Comparison of ENCODE assay signal across 9 cellular contexts in the genomic region with DNA sequence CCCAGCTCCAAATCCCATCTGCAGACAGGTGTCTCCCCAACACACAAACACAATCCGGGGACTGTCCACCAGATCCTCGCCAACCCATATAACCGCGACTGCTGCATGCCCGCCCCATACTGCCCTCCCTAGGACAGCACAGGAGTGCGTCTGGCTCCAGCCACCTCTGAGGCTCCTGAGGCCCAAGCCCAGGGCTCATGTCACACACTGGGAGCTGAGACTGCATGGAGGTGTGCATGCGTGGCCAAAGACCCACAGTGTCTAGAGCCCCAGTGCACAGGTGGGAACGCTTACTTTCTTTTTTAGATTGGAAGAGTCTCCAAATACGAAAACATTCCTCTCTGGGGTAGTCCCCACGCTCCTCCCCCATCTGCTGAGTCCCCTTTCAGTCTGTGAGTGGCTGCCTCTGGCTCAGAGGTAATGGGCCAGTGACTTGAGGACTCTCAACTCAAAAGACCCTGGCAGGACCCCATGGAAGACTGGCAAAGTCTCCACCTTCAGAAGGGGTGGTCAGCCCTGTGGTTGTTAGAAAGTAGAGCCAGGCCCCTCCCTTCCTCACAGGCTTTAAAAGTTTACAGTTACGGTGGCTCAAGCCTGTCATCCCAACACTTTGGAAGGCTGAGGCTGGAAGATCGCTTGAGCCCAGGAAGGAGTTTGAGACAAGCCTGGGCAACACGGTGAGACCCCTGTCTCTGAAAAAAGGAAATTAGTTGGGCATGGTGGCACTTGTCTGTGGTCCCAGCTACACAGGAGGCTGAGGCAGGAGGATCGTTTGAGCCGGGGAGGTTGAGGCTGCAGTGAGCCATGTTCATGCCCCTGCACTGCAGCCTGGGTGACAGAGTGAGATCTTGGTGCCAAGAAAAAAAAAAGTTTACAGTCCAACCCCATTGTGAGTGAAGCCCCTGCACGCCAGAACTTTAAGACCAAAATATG. TPM values are rescaled to one million over a fixed set of nuclear protein-coding genes. Genes with fewer than 3 reads are reported as not detected.
DNase-seq lines count a peak whose midpoint lies in the region; ATAC-seq lines count a peak whose summit lies in the region.
"Had no signal": no experiment of that assay in that cellular context is flagged by ENCODE, and none has a peak within 500 bp of the region (broad histone marks: within the 10 kb centered on the region; RNA-seq: fewer than 3 reads in every experiment).

No MANE protein-coding gene starts in this region.

- H3K27ac ChIP-seq in substantia nigra (ENCODE audit: low read depth, low read length, poor library complexity, severe bottlenecking), result peak overlapping the region; percentile 100

- POLR2A ChIA-PET in activated CD4-positive, alpha-beta T cell treated with anti-CD3 and anti-CD28 coated beads for 36 hours (lab: Charles Lee), result interaction anchor here (0.8 kb wide), 2 partner anchors 165 to 279 kb away, joined by 3 read pairs; a partner anchor contains a TSS

- intact Hi-C loops in activated CD4-positive, alpha-beta T cell treated with anti-CD3 and anti-CD28 coated beads for 36 hours (cut with DNase I, micrococcal nuclease), result loop anchor here (5.0 to 10.0 kb wide), 5 partner anchors 167 to 1543 kb away; a partner anchor contains a TSS
- intact Hi-C loops in activated T-helper 2 cell treated with anti-CD3 and anti-CD28 coated beads, Interferon-gamma antibody, Interleukin-2, Interleukin-4, amounts not matched to agents 10 μg/mL and 5 μg/mL and 100 μg/mL, durations not matched to agents 14 hours and 24 hours and 36 hours (cut with micrococcal nuclease), result loop anchor here (5.0 kb wide), 1 partner anchor 167 kb away; a partner anchor contains a TSS

- H3K27me3 Mint-ChIP-seq in activated CD4-positive, alpha-beta T cell treated with anti-CD3 and anti-CD28 coated beads for 36 hours, result peaks cover 13% of the 10 kb centered on the region
- peaks cover 17% of the 10 kb centered on the region for H3K27me3 Mint-ChIP-seq in activated T-helper 2 cell treated with anti-CD3 and anti-CD28 coated beads, Interferon-gamma antibody, Interleukin-2, Interleukin-4, amounts not matched to agents 10 μg/mL and 5 μg/mL and 100 μg/mL, durations not matched to agents 14 hours and 24 hours and 36 hours (ENCODE audit: low read depth)
- peaks cover 6% of the 10 kb centered on the region for H3K27me3 Mint-ChIP-seq in memory B cell

- ATAC-seq in activated CD4-positive, alpha-beta T cell treated with anti-CD3 and anti-CD28 coated beads for 36 hours, result no peak
- ATAC-seq in memory B cell (ENCODE audit: low read depth), result no peak

- peak overlapping the region; percentile 72 for H3K27ac Mint-ChIP-seq in activated CD4-positive, alpha-beta T cell treated with anti-CD3 and anti-CD28 coated beads for 36 hours
- no peak overlapping the region for H3K27ac Mint-ChIP-seq in activated T-helper 2 cell treated with anti-CD3 and anti-CD28 coated beads, Interferon-gamma antibody, Interleukin-2, Interleukin-4, amounts not matched to agents 10 μg/mL and 5 μg/mL and 100 μg/mL, durations not matched to agents 14 hours and 24 hours and 36 hours
- peak overlapping the region; percentile 97 for H3K27ac Mint-ChIP-seq in memory B cell

- peaks cover 50% of the 10 kb centered on the region for H3K4me1 Mint-ChIP-seq in activated CD4-positive, alpha-beta T cell treated with anti-CD3 and anti-CD28 coated beads for 36 hours
- H3K4me1 Mint-ChIP-seq in activated T-helper 2 cell treated with anti-CD3 and anti-CD28 coated beads, Interferon-gamma antibody, Interleukin-2, Interleukin-4, amounts not matched to agents 10 μg/mL and 5 μg/mL and 100 μg/mL, durations not matched to agents 14 hours and 24 hours and 36 hours (ENCODE audit: low read depth), result peaks cover 21% of the 10 kb centered on the region
- peaks cover 39% of the 10 kb centered on the region for H3K4me1 Mint-ChIP-seq in memory B cell

- CTCF ChIA-PET in activated CD4-positive, alpha-beta T cell treated with anti-CD3 and anti-CD28 coated beads for 36 hours (lab: Charles Lee), result interaction anchor here (1.3 kb wide), 3 partner anchors 20 to 280 kb away, joined by 4 read pairs; no protein-coding TSS in a partner anchor

- H3K4me3 Mint-ChIP-seq in activated CD4-positive, alpha-beta T cell treated with anti-CD3 and anti-CD28 coated beads for 36 hours, result peak overlapping the region; percentile 76
- peak overlapping the region; percentile 47 for H3K4me3 Mint-ChIP-seq in activated T-helper 2 cell treated with anti-CD3 and anti-CD28 coated beads, Interferon-gamma antibody, Interleukin-2, Interleukin-4, amounts not matched to agents 10 μg/mL and 5 μg/mL and 100 μg/mL, durations not matched to agents 14 hours and 24 hours and 36 hours (ENCODE audit: low read depth)
- H3K4me3 Mint-ChIP-seq in memory B cell, result peak overlapping the region; percentile 97

- H3K9me3 Mint-ChIP-seq in activated CD4-positive, alpha-beta T cell treated with anti-CD3 and anti-CD28 coated beads for 36 hours (ENCODE audit: low read depth), result no peaks in the 10 kb centered on the region
- H3K9me3 Mint-ChIP-seq in activated T-helper 2 cell treated with anti-CD3 and anti-CD28 coated beads, Interferon-gamma antibody, Interleukin-2, Interleukin-4, amounts not matched to agents 10 μg/mL and 5 μg/mL and 100 μg/mL, durations not matched to agents 14 hours and 24 hours and 36 hours, result no peaks in the 10 kb centered on the region
- no peaks in the 10 kb centered on the region for H3K9me3 Mint-ChIP-seq in memory B cell

- no peak for DNase-seq in activated CD4-positive, alpha-beta T cell treated with anti-CD3 and anti-CD28 coated beads for 36 hours
- DNase-seq in activated CD4-positive, alpha-beta T cell treated with anti-CD3 and anti-CD28 coated beads, Interleukin-2, amount 50 U/mL, for 48 hours, result no peak
- DNase-seq in activated T-helper 2 cell treated with anti-CD3 and anti-CD28 coated beads, Interferon-gamma antibody, Interleukin-2, Interleukin-4, amounts not matched to agents 10 μg/mL and 5 μg/mL and 100 μg/mL, durations not matched to agents 14 hours and 24 hours and 36 hours (ENCODE audit: low spot score), result no peak
- no peak for DNase-seq in memory B cell (ENCODE audit: low spot score in 2 of 2)
- peak in 3 of 49 donors; percentile 25 to 29 (median 29) for DNase-seq in substantia nigra (lab: John Stamatoyannopoulos, UW)
- DNase-seq in NCI-H748 (lab: John Stamatoyannopoulos, UW; ENCODE audit: unreplicated experiment), result no peak
- DNase-seq in NCI-H748 treated with DMSO at 0.1 percent for 48 hours (lab: John Stamatoyannopoulos, UW), result no peak
- no peak for DNase-seq in HuH-7 (ENCODE audit: low spot score)
- DNase-seq: NCI-H510A had no signal

- H3K36me3 Mint-ChIP-seq in activated CD4-positive, alpha-beta T cell treated with anti-CD3 and anti-CD28 coated beads for 36 hours (ENCODE audit: low read depth), result no peaks in the 10 kb centered on the region
- H3K36me3 Mint-ChIP-seq in activated T-helper 2 cell treated with anti-CD3 and anti-CD28 coated beads, Interferon-gamma antibody, Interleukin-2, Interleukin-4, amounts not matched to agents 10 μg/mL and 5 μg/mL and 100 μg/mL, durations not matched to agents 14 hours and 24 hours and 36 hours (ENCODE audit: low read depth), result no peaks in the 10 kb centered on the region
- no peaks in the 10 kb centered on the region for H3K36me3 Mint-ChIP-seq in memory B cell

RNA-seq across cellular contexts. Expression of a gene that starts 2.3 kb away (rescaled TPM):
- total RNA-seq in activated CD4-positive, alpha-beta T cell treated with anti-CD3 and anti-CD28 coated beads for 36 hours, result 10 to 100 TPM; 19.9 to 20.3 TPM
- total RNA-seq in activated T-helper 2 cell treated with anti-CD3 and anti-CD28 coated beads, Interferon-gamma antibody, Interleukin-2, Interleukin-4, amounts not matched to agents 10 μg/mL and 5 μg/mL and 100 μg/mL, durations not matched to agents 14 hours and 24 hours and 36 hours, result 11.6 and 11.8 TPM in 2 replicates

RNA-seq across cellular contexts. Expression of a gene that starts 53.1 kb away (rescaled TPM):
- total RNA-seq in activated CD4-positive, alpha-beta T cell treated with anti-CD3 and anti-CD28 coated beads for 36 hours, result 1 to 10 TPM; 5.2 to 7.3 TPM
- total RNA-seq in activated T-helper 2 cell treated with anti-CD3 and anti-CD28 coated beads, Interferon-gamma antibody, Interleukin-2, Interleukin-4, amounts not matched to agents 10 μg/mL and 5 μg/mL and 100 μg/mL, durations not matched to agents 14 hours and 24 hours and 36 hours, result 7.3 and 8.3 TPM in 2 replicates

Comparison
In these comparisons a context has a peak if more than half of its experiments do, and no peak if none do; other contexts are left out.
1. H3K4me3 Mint-ChIP-seq: peak in every context shown above with its lines; median percentile 97 in memory B cell; 76 in activated CD4-positive, alpha-beta T cell treated with anti-CD3 and anti-CD28 coated beads for 36 hours; 47 in activated T-helper 2 cell treated with anti-CD3 and anti-CD28 coated beads, Interferon-gamma antibody, Interleukin-2, Interleukin-4, amounts not matched to agents 10 μg/mL and 5 μg/mL and 100 μg/mL, durations not matched to agents 14 hours and 24 hours and 36 hours.